In genomic region chr14:95935228-95935822, GRCh38 we compare ENCODE assay signal across 10 cellular contexts. TPM values are rescaled to one million over a fixed set of nuclear protein-coding genes. Genes with fewer than 3 reads are reported as not detected.
DNase-seq lines count a peak whose midpoint lies in the region; ATAC-seq and TF ChIP-seq lines count a peak whose summit lies in the region.
"Had no signal": no experiment of that assay in that cellular context is flagged by ENCODE, and none has a peak within 500 bp of the region (broad histone marks: within the 10 kb centered on the region; RNA-seq: fewer than 3 reads in every experiment).

No MANE protein-coding gene starts in this region.

- 0 out of 2 replicates have a peak, but pooled peaks cover 1% of the 10 kb centered on the region for H3K27me3 ChIP-seq in HAP-1 (ENCODE audit: low read depth)
- no peaks in the 10 kb centered on the region for H3K27me3 ChIP-seq in neural cell (ENCODE audit: insufficient read depth, low read depth, low read length)

- H3K27ac Mint-ChIP-seq in T-helper 2 cell treated with Interferon-gamma antibody and Interleukin-4, amounts not matched to agents 5 μg/mL and 100 μg/mL, for 36 hours: no peak overlapping the region
- H3K27ac Mint-ChIP-seq: activated naive CD4-positive, alpha-beta T cell treated with anti-CD3 and anti-CD28 coated beads, Interleukin-2, amount 50 U/mL, for 72 hours had no signal

- no peak for TF ChIP-seq RAD21 in neural cell (conservative IDR thresholded peaks at IDR 0.05)

- H3K9me2 ChIP-seq in neural cell (ENCODE audit: insufficient read depth, low read length): no peaks in the 10 kb centered on the region

- no peak for TF ChIP-seq EP300 in neural cell (conservative IDR thresholded peaks at IDR 0.05; ENCODE audit: poor library complexity, severe bottlenecking)

- no peak overlapping the region for H3K27ac ChIP-seq in neural cell (ENCODE audit: low read length)
- H3K27ac ChIP-seq: heart right ventricle had no signal

- H3K36me3 Mint-ChIP-seq in T-helper 2 cell treated with Interferon-gamma antibody and Interleukin-4, amounts not matched to agents 5 μg/mL and 100 μg/mL, for 36 hours (ENCODE audit: low read depth): no peaks in the 10 kb centered on the region
- H3K36me3 Mint-ChIP-seq: activated naive CD4-positive, alpha-beta T cell treated with anti-CD3 and anti-CD28 coated beads, Interleukin-2, amount 50 U/mL, for 72 hours had no signal

- no peaks in the 10 kb centered on the region for H3K4me1 ChIP-seq in HAP-1
- H3K4me1 ChIP-seq: heart right ventricle had no signal

- H3K79me2 ChIP-seq in neural cell (replicated peaks; ENCODE audit: insufficient read depth, low read length): no peaks in the 10 kb centered on the region

- H3K4me3 Mint-ChIP-seq in T-helper 2 cell treated with Interferon-gamma antibody and Interleukin-4, amounts not matched to agents 5 μg/mL and 100 μg/mL, for 36 hours: no peak overlapping the region

- no peak overlapping the region for H2AFZ ChIP-seq in neural cell (ENCODE audit: low read depth, low read length)

- no peaks in the 10 kb centered on the region for H3K4me1 Mint-ChIP-seq in T-helper 2 cell treated with Interferon-gamma antibody and Interleukin-4, amounts not matched to agents 5 μg/mL and 100 μg/mL, for 36 hours (ENCODE audit: low read depth)

- H3K4me3 ChIP-seq in HAP-1 (no peak overlapping the region), neural cell (ENCODE audit: low read length) (no peak overlapping the region)
- H3K4me3 ChIP-seq: heart right ventricle had no signal

- no peak for ATAC-seq in esophagus mucosa
- no peak for ATAC-seq in GM18511 (IDR thresholded peaks at IDR 0.05; ENCODE audit: unreplicated experiment)
- ATAC-seq: activated naive CD4-positive, alpha-beta T cell treated with anti-CD3 and anti-CD28 coated beads, Interleukin-2, amount 50 U/mL, for 72 hours; heart right ventricle had no signal

- H3K9ac ChIP-seq in neural cell (ENCODE audit: low read length): no peak overlapping the region

- no peaks in the 10 kb centered on the region for H3K9me3 Mint-ChIP-seq in T-helper 2 cell treated with Interferon-gamma antibody and Interleukin-4, amounts not matched to agents 5 μg/mL and 100 μg/mL, for 36 hours

- H3K9me3 ChIP-seq in HAP-1 (no peaks in the 10 kb centered on the region), neural cell (ENCODE audit: low read length) (no peaks in the 10 kb centered on the region)

- no peaks in the 10 kb centered on the region for H3K27me3 Mint-ChIP-seq in T-helper 2 cell treated with Interferon-gamma antibody and Interleukin-4, amounts not matched to agents 5 μg/mL and 100 μg/mL, for 36 hours (ENCODE audit: low read depth)

- H3F3A ChIP-seq in neural cell (ENCODE audit: insufficient read depth, low read length, poor library complexity, severe bottlenecking): no peaks in the 10 kb centered on the region

- DNase-seq in HAP-1 (ENCODE audit: low spot score in 2 of 2) (peak; percentile 13 to 74), NCI-H460 (ENCODE audit: extremely low read depth, low read depth) (peak; percentile 5), dermis microvascular lymphatic vessel endothelial cell (ENCODE audit: low read depth in 2 of 2) (peak; percentile 4 to 26)
- no peak for DNase-seq in T-helper 2 cell treated with Interferon-gamma antibody and Interleukin-4, amounts not matched to agents 5 μg/mL and 100 μg/mL, for 36 hours (ENCODE audit: low spot score)
- DNase-seq: heart right ventricle, posterior cingulate gyrus had no signal

- in situ Hi-C loops in HAP-1 (cut with MboI; ENCODE audit: low sequenced_read_pairs): no loop called here

- no peaks in the 10 kb centered on the region for H4K20me1 ChIP-seq in neural cell (ENCODE audit: insufficient read depth)

- H3K4me2 ChIP-seq in neural cell (ENCODE audit: low read length): no peak overlapping the region

- H3K36me3 ChIP-seq in HAP-1 (replicated peaks) (no peaks in the 10 kb centered on the region), neural cell (ENCODE audit: insufficient read depth, low read length) (no peaks in the 10 kb centered on the region)
- H3K36me3 ChIP-seq: heart right ventricle had no signal

- TF ChIP-seq CTCF in neural cell (IDR thresholded peaks at IDR 0.05; ENCODE audit: poor library complexity, severe bottlenecking): no peak

TF ChIP-seq in neural cell, 6 proteins besides CTCF, POLR2A, EP300 and RAD21:
- no peak for TF ChIP-seq POLR2AphosphoS5 (IDR thresholded peaks at IDR 0.05)
- TF ChIP-seq REST (IDR thresholded peaks at IDR 0.05; ENCODE audit: borderline replicate concordance): peak; percentile 82

RNA-seq across cellular contexts. Expression of gene TUNAR, which starts 58.7 kb away (rescaled TPM):
- not detected in 2 replicates for total RNA-seq in NCI-H460 (2014; rRNA removed; shearing (Covaris generic))
- not detected in 2 replicates for polyA plus RNA-seq in NCI-H460 (2014; cell fraction: nucleus; rRNA removed)
- total RNA-seq in dermis microvascular lymphatic vessel endothelial cell (not detected in 2 replicates), esophagus mucosa (not detected)
- polyA plus RNA-seq in neural cell: 33.2 and 37.7 TPM in 2 replicates
- 28.0 and 36.8 TPM in 2 replicates for polyA minus RNA-seq in neural cell
- total RNA-seq: activated naive CD4-positive, alpha-beta T cell treated with anti-CD3 and anti-CD28 coated beads, Interleukin-2, amount 50 U/mL, for 72 hours; heart right ventricle had no signal
- polyA plus RNA-seq: heart right ventricle had no signal
